Comparison of ENCODE assay signal across 17 cellular contexts in genomic region chr13:19664481-19665230, GRCh38. TPM values are rescaled to one million over a fixed set of nuclear protein-coding genes. Genes with fewer than 3 reads are reported as not detected.
A peak's percentile ranks its signal among the peaks of the same experiment; 100 is the strongest.
DNase-seq lines count a peak whose midpoint lies in the region; ATAC-seq and TF ChIP-seq lines count a peak whose summit lies in the region.
"Had no signal": no experiment of that assay in that cellular context is flagged by ENCODE, and none has a peak within 500 bp of the region (broad histone marks: within the 10 kb centered on the region; RNA-seq: fewer than 3 reads in every experiment).

No MANE protein-coding gene starts in this region.

- TSS peak; percentile 2 for BruUV-seq in Caco-2 (replicated peaks; lab: Mats Ljungman, UMichigan)

- no peaks in the 10 kb centered on the region for H3K27me3 Mint-ChIP-seq in CD4-positive, CD25-positive, alpha-beta regulatory T cell
- H3K27me3 Mint-ChIP-seq in Caco-2 (ENCODE audit: insufficient read depth, unreplicated experiment) (no peaks in the 10 kb centered on the region), memory B cell (no peaks in the 10 kb centered on the region)
- no peaks in the 10 kb centered on the region for H3K27me3 Mint-ChIP-seq in activated T-helper 17 cell treated with anti-CD3 and anti-CD28 coated beads, Interleukin-2, amount 50 U/mL, for 72 hours

- H3K36me3 Mint-ChIP-seq in CD4-positive, CD25-positive, alpha-beta regulatory T cell = peaks cover 65% of the 10 kb centered on the region
- H3K36me3 Mint-ChIP-seq in Caco-2 (ENCODE audit: insufficient read depth, unreplicated experiment) (peaks cover 87% of the 10 kb centered on the region), memory B cell (peaks cover 31% of the 10 kb centered on the region)
- H3K36me3 Mint-ChIP-seq in activated T-helper 17 cell treated with anti-CD3 and anti-CD28 coated beads, Interleukin-2, amount 50 U/mL, for 72 hours (ENCODE audit: low read depth) = peaks cover 100% of the 10 kb centered on the region

- H3K36me3 ChIP-seq in CD4-positive, CD25-positive, alpha-beta regulatory T cell (ENCODE audit: control insufficient read depth, insufficient read depth, low read length) = peaks cover 88% of the 10 kb centered on the region
- peaks cover 5% of the 10 kb centered on the region for H3K36me3 ChIP-seq in Caco-2 (ENCODE audit: control insufficient read depth, insufficient read depth, low read length)

- H3K9me3 Mint-ChIP-seq in CD4-positive, CD25-positive, alpha-beta regulatory T cell = peaks cover 0 to 3% (median 0%) of the 10 kb centered on the region in 7 donors
- H3K9me3 Mint-ChIP-seq in Caco-2 (ENCODE audit: unreplicated experiment) (no peaks in the 10 kb centered on the region), memory B cell (no peaks in the 10 kb centered on the region)
- no peaks in the 10 kb centered on the region for H3K9me3 Mint-ChIP-seq in activated T-helper 17 cell treated with anti-CD3 and anti-CD28 coated beads, Interleukin-2, amount 50 U/mL, for 72 hours
- H3K9me3 Mint-ChIP-seq: nephron had no signal

- no peak overlapping the region for H3K27ac ChIP-seq in CD4-positive, CD25-positive, alpha-beta regulatory T cell (ENCODE audit: insufficient read depth, low read length, poor library complexity, severe bottlenecking)
- H3K27ac ChIP-seq: left lung, thyroid gland had no signal

- no peak overlapping the region for H3K4me3 Mint-ChIP-seq in CD4-positive, CD25-positive, alpha-beta regulatory T cell
- H3K4me3 Mint-ChIP-seq in Caco-2 (ENCODE audit: unreplicated experiment) (no peak overlapping the region), memory B cell (no peak overlapping the region)
- no peak overlapping the region for H3K4me3 Mint-ChIP-seq in activated T-helper 17 cell treated with anti-CD3 and anti-CD28 coated beads, Interleukin-2, amount 50 U/mL, for 72 hours
- H3K4me3 Mint-ChIP-seq: nephron had no signal

- DNase-seq in CD4-positive, CD25-positive, alpha-beta regulatory T cell = no peak
- DNase-seq in Caco-2 (no peak), memory B cell (ENCODE audit: low spot score in 2 of 2) (no peak), GM20000 (ENCODE audit: low spot score) (no peak), ureter (ENCODE audit: low spot score) (no peak), DMS79 (lab: John Stamatoyannopoulos, UW) (no peak), retina (no peak)
- DNase-seq: activated effector memory CD4-positive, alpha-beta T cell treated with anti-CD3 and anti-CD28 coated beads, Interleukin-2, amount 50 U/mL, for 16 hours; DMS79 treated with DMSO at 0.1 percent for 48 hours; Karpas-422; left lung; NCI-H146; SIG-M5; stimulated activated CD4-positive, alpha-beta T cell treated with anti-CD3 and anti-CD28 coated beads, Interleukin-1b, Interleukin-23, amount 100 ng/mL, for 48 hours had no signal

- no peaks in the 10 kb centered on the region for H3K4me1 ChIP-seq in CD4-positive, CD25-positive, alpha-beta regulatory T cell (ENCODE audit: control insufficient read depth, insufficient read depth, low read length, poor library complexity, severe bottlenecking)
- H3K4me1 ChIP-seq in Caco-2 = no peaks in the 10 kb centered on the region
- H3K4me1 ChIP-seq: left lung, thyroid gland had no signal

- H3K27ac Mint-ChIP-seq in CD4-positive, CD25-positive, alpha-beta regulatory T cell = peak overlapping the region; percentile 11 to 93 (median 80)
- H3K27ac Mint-ChIP-seq in Caco-2 (ENCODE audit: unreplicated experiment) (peak overlapping the region; percentile 58), memory B cell (peak overlapping the region; percentile 85)
- H3K27ac Mint-ChIP-seq in activated T-helper 17 cell treated with anti-CD3 and anti-CD28 coated beads, Interleukin-2, amount 50 U/mL, for 72 hours = peak overlapping the region; percentile 45

- H3K9me3 ChIP-seq in CD4-positive, CD25-positive, alpha-beta regulatory T cell (ENCODE audit: control insufficient read depth in 2 of 2, low read length in 2 of 2) = no peaks in the 10 kb centered on the region
- H3K9me3 ChIP-seq in Caco-2 = no peaks in the 10 kb centered on the region
- H3K9me3 ChIP-seq: left lung, thyroid gland had no signal

- no peak overlapping the region for H3K4me3 ChIP-seq in CD4-positive, CD25-positive, alpha-beta regulatory T cell (ENCODE audit: low read depth, low read length)
- H3K4me3 ChIP-seq in Caco-2 (ENCODE audit: low read depth, low read length) = no peak overlapping the region
- H3K4me3 ChIP-seq: left lung, thyroid gland had no signal

- CTCF ChIA-PET in Caco-2 (lab: Charles Lee) = no interaction called here

- intact Hi-C loops in Caco-2 (cut with micrococcal nuclease; ENCODE audit: unreplicated experiment) = no loop called here

- TF ChIP-seq CTCF in Caco-2 (IDR thresholded peaks at IDR 0.05; ENCODE audit: insufficient read depth in 1 of 2, low read depth in 1 of 2, low read length in 1 of 2, severe bottlenecking in 1 of 2, unreplicated experiment in 1 of 2) (no peak), GM20000 (IDR thresholded peaks at IDR 0.05; ENCODE audit: extremely low read depth, missing control alignments) (no peak)

- no peaks in the 10 kb centered on the region for H3K27me3 ChIP-seq in CD4-positive, CD25-positive, alpha-beta regulatory T cell (ENCODE audit: control insufficient read depth, insufficient read depth, low read length)
- H3K27me3 ChIP-seq in Caco-2 (replicated peaks; ENCODE audit: control insufficient read depth, insufficient read depth, low read length) = no peaks in the 10 kb centered on the region
- H3K27me3 ChIP-seq: left lung, thyroid gland had no signal

- no peak for ATAC-seq in CD4-positive, CD25-positive, alpha-beta regulatory T cell (ENCODE audit: low read depth in 2 of 2)
- no peak for ATAC-seq in activated T-helper 17 cell treated with anti-CD3 and anti-CD28 coated beads, Interleukin-2, amount 50 U/mL, for 72 hours (replicated peaks)
- no peak for ATAC-seq in memory B cell (ENCODE audit: low read depth)

- POLR2A ChIA-PET in Caco-2 (lab: Charles Lee) = no interaction called here

- peaks cover 0 to 6% (median 3%) of the 10 kb centered on the region in 4 donors for H3K4me1 Mint-ChIP-seq in CD4-positive, CD25-positive, alpha-beta regulatory T cell
- H3K4me1 Mint-ChIP-seq in Caco-2 (ENCODE audit: low read depth, unreplicated experiment) (peaks cover 11% of the 10 kb centered on the region), memory B cell (peaks cover 3% of the 10 kb centered on the region)
- H3K4me1 Mint-ChIP-seq in activated T-helper 17 cell treated with anti-CD3 and anti-CD28 coated beads, Interleukin-2, amount 50 U/mL, for 72 hours = no peaks in the 10 kb centered on the region
- H3K4me1 Mint-ChIP-seq: nephron had no signal

RNA-seq across cellular contexts. Expression of gene MPHOSPH8, which starts 31.2 kb away (rescaled TPM):
- total RNA-seq in CD4-positive, CD25-positive, alpha-beta regulatory T cell = 74.2 TPM
- 10 to 100 TPM in 3 of 4 donors, 1 to 10 TPM in 1; 9.8 to 13.9 (median 12.5) TPM for polyA plus RNA-seq in CD4-positive, CD25-positive, alpha-beta regulatory T cell
- total RNA-seq in Caco-2 (2022) (31.6 and 31.8 TPM in 2 replicates), ureter (35.6 TPM)
- 10 to 100 TPM; 34.8 to 63.5 TPM for total RNA-seq in activated T-helper 17 cell treated with anti-CD3 and anti-CD28 coated beads, Interleukin-2, amount 50 U/mL, for 72 hours
